16 cellular contexts compared by ENCODE assay signal in the genomic region with DNA sequence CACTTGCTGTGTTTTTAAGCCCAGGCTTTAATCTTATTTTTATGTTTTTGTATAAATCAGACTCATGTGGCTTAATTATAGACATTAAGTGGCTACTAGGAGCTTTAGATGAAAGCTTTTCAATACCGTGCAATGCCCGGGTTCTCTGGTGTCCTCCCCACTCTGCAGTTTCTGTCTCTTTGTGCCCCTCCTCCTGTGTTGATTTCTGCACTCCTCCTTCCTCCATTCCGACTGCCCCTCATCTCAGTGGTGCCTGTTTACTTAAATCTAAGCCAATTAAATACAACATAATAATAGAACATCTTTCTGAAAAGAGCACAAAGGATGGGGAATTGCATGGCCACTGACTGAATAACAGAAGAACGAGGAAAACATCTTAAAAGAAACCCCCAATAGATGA.
A peak's percentile ranks its signal among the peaks of the same experiment; 100 is the strongest.
DNase-seq lines count a peak whose midpoint lies in the region; ATAC-seq and TF ChIP-seq lines count a peak whose summit lies in the region.
"Had no signal": no experiment of that assay in that cellular context is flagged by ENCODE, and none has a peak within 500 bp of the region (broad histone marks: within the 10 kb centered on the region; RNA-seq: fewer than 3 reads in every experiment).

No MANE protein-coding gene starts in this region.

- ATAC-seq in heart left ventricle, result no peak
- ATAC-seq: A549 had no signal

- no peak overlapping the region for H3K27ac ChIP-seq in sigmoid colon
- H3K27ac ChIP-seq in heart left ventricle, result no peak overlapping the region
- H3K27ac ChIP-seq: A549, Peyer's patch had no signal

- peaks cover 3 to 30% (median 14%) of the 10 kb centered on the region in 5 experiments for H3K9me3 Mint-ChIP-seq in brain
- H3K9me3 Mint-ChIP-seq in nephron, result no peaks in the 10 kb centered on the region

- TF ChIP-seq POLR2A in sigmoid colon (IDR thresholded peaks at IDR 0.05) (no peak), heart left ventricle (IDR thresholded peaks at IDR 0.05) (no peak)

- peaks cover 0 to 2% (median 0%) of the 10 kb centered on the region in 4 donors for H3K9me3 ChIP-seq in sigmoid colon
- H3K9me3 ChIP-seq in heart left ventricle, result peaks cover 0 to 9% (median 0%) of the 10 kb centered on the region in 12 donors
- H3K9me3 ChIP-seq: A549, Peyer's patch, SK-N-SH had no signal

- H3K27me3 Mint-ChIP-seq in brain (no peaks in the 10 kb centered on the region), nephron (ENCODE audit: low read depth) (no peaks in the 10 kb centered on the region)

- intact Hi-C loops in sigmoid colon (cut with DNase I) (no loop called here), heart left ventricle (cut with DNase I) (no loop called here)

- peaks cover 65% of the 10 kb centered on the region for H3K36me3 Mint-ChIP-seq in brain
- no peaks in the 10 kb centered on the region for H3K36me3 Mint-ChIP-seq in nephron (ENCODE audit: low read depth)

- H3K27ac Mint-ChIP-seq in brain (peak overlapping the region; percentile 46 to 92 (median 76)), nephron (peak overlapping the region in 2 of 3 experiments; percentile 28 to 87)

- no peak for TF ChIP-seq EP300 in sigmoid colon (IDR thresholded peaks at IDR 0.05)

- H3K4me3 ChIP-seq in sigmoid colon (no peak overlapping the region), heart left ventricle (no peak overlapping the region)
- H3K4me3 ChIP-seq: A549, Peyer's patch had no signal

- peaks cover 71% of the 10 kb centered on the region for H3K4me1 Mint-ChIP-seq in brain
- H3K4me1 Mint-ChIP-seq in nephron, result peaks cover 6% of the 10 kb centered on the region

- H3K4me3 Mint-ChIP-seq in brain, result peak overlapping the region; percentile 2 to 63 (median 37)
- no peak overlapping the region for H3K4me3 Mint-ChIP-seq in nephron

- H3K36me3 ChIP-seq in sigmoid colon, result no peaks in the 10 kb centered on the region
- H3K36me3 ChIP-seq in heart left ventricle, result no peaks in the 10 kb centered on the region
- H3K36me3 ChIP-seq: Peyer's patch had no signal

- WGBS in sigmoid colon, 2 donors, result 55 to 56% methylated on average over 4 of the region's 4 CpGs
- 56 to 68% (median 65%) methylated on average over 4 of the region's 4 CpGs for WGBS in heart left ventricle, 4 donors

- no peaks in the 10 kb centered on the region for H3K4me1 ChIP-seq in sigmoid colon
- H3K4me1 ChIP-seq in heart left ventricle, result no peaks in the 10 kb centered on the region
- H3K4me1 ChIP-seq: A549, Peyer's patch had no signal

- DNase-seq in COR-L47 (lab: John Stamatoyannopoulos, UW) (peak; percentile 59), NCI-H2227 (lab: John Stamatoyannopoulos, UW; ENCODE audit: unreplicated experiment) (peak; percentile 86), sigmoid colon (no peak), heart left ventricle (no peak), HK-2 (ENCODE audit: unreplicated experiment) (no peak)
- DNase-seq in effector CD8-positive, alpha-beta T cell (lab: John Stamatoyannopoulos, UW), result no peak
- DNase-seq: DMS53, KBM-7, NCI-H1092, NCI-H187, Peyer's patch, Right ventricle myocardium superior, SK-N-SH had no signal

- TF ChIP-seq CTCF in brain (conservative IDR thresholded peaks at IDR 0.05) (no peak), nephron (IDR thresholded peaks at IDR 0.05; ENCODE audit: unreplicated experiment in 3 of 3) (no peak), sigmoid colon (IDR thresholded peaks at IDR 0.05) (no peak), heart left ventricle (IDR thresholded peaks at IDR 0.05) (no peak)

- no peaks in the 10 kb centered on the region for H3K27me3 ChIP-seq in sigmoid colon
- H3K27me3 ChIP-seq in heart left ventricle, result no peaks in the 10 kb centered on the region
- H3K27me3 ChIP-seq: Peyer's patch had no signal

Comparison
In these comparisons a context has a peak if more than half of its experiments do, and no peak if none do; other contexts are left out.
1. DNase-seq: peak in COR-L47 (single experiment) and NCI-H2227 (single experiment); none in sigmoid colon (single experiment), heart left ventricle (0 of 5), effector CD8-positive, alpha-beta T cell (single experiment) and HK-2 (single experiment).
2. H3K4me3 Mint-ChIP-seq: peak in brain (5 of 5); none in nephron (0 of 3).